In genomic region chr10:71864861-71865473, GRCh38 we compare ENCODE assay signal across 1 cellular context.
TF ChIP-seq lines count a peak whose summit lies in the region.

No MANE protein-coding gene starts in this region.

TF ChIP-seq in GM23338, 12 proteins besides CTCF, POLR2A, EP300 and RAD21 (continued from another document):
- TF ChIP-seq JUNB (IDR thresholded peaks at IDR 0.05; ENCODE audit: unreplicated experiment) (no peak), EZH2 (IDR thresholded peaks at IDR 0.05; ENCODE audit: low read depth, unreplicated experiment) (no peak), ZNF462 (CRISPR knock-in tag; IDR thresholded peaks at IDR 0.05) (no peak), ETS1 (IDR thresholded peaks at IDR 0.05) (no peak), ZNF331 (CRISPR knock-in tag; IDR thresholded peaks at IDR 0.05; ENCODE audit: low read depth) (no peak), EZH2phosphoT487 (IDR thresholded peaks at IDR 0.05; ENCODE audit: unreplicated experiment) (no peak), ZNF114 (CRISPR knock-in tag; IDR thresholded peaks at IDR 0.05) (no peak)
